ENCODE assay signal across 8 cellular contexts in genomic region chr1:67723620-67724019, GRCh38. TPM values are rescaled to one million over a fixed set of nuclear protein-coding genes. Genes with fewer than 3 reads are reported as not detected.
DNase-seq lines count a peak whose midpoint lies in the region; ATAC-seq and FAIRE-seq lines count a peak whose summit lies in the region.

No MANE protein-coding gene starts in this region.

- no peak overlapping the region for H3K27ac Mint-ChIP-seq in activated CD8-positive, alpha-beta memory T cell treated with anti-CD3 and anti-CD28 coated beads, Interleukin-2, amount 10 ng/mL, durations not matched to agents 7 days and 5 days

- H3K9me3 ChIP-seq in small intestine (ENCODE audit: control insufficient read depth, low read depth): no peaks in the 10 kb centered on the region

- peaks cover 1% of the 10 kb centered on the region for H3K36me3 Mint-ChIP-seq in activated CD8-positive, alpha-beta memory T cell treated with anti-CD3 and anti-CD28 coated beads, Interleukin-2, amount 10 ng/mL, durations not matched to agents 7 days and 5 days

- H3K27ac ChIP-seq in small intestine (ENCODE audit: low read depth in 1 of 2, low read length in 1 of 2): peak overlapping the region; percentile 24 to 78

- 11 to 32% (median 31%) methylated on average over 2 of the region's 2 CpGs for WGBS in small intestine, 3 donors

- no peak overlapping the region for H3K4me3 ChIP-seq in small intestine (ENCODE audit: low read depth in 1 of 2, low read length in 2 of 2)

- H3K4me1 ChIP-seq in small intestine (ENCODE audit: control insufficient read depth in 2 of 2, insufficient read depth in 1 of 2, low read depth in 1 of 2, low read length in 1 of 2): peaks cover 7 to 19% of the 10 kb centered on the region in 2 donors

- H3K27me3 ChIP-seq in small intestine (ENCODE audit: control insufficient read depth in 2 of 2, insufficient read depth in 2 of 2, low read length in 2 of 2): no peaks in the 10 kb centered on the region

- peaks cover 0 to 7% of the 10 kb centered on the region in 2 donors for H3K36me3 ChIP-seq in small intestine (ENCODE audit: control insufficient read depth in 2 of 2, insufficient read depth in 2 of 2, low read length in 2 of 2)

- no peak for DNase-seq in activated CD8-positive, alpha-beta memory T cell treated with anti-CD3 and anti-CD28 coated beads, Interleukin-2, amount 10 ng/mL, durations not matched to agents 7 days and 5 days
- DNase-seq in activated CD8-positive, alpha-beta memory T cell treated with anti-CD3 and anti-CD28 coated beads for 24 hours: no peak
- DNase-seq in astrocyte of the hippocampus (ENCODE audit: low read depth, low spot score) (peak; percentile 53), small intestine (peak; percentile 61), GF-D8 (lab: John Stamatoyannopoulos, UW) (no peak), hepatic stellate cell (ENCODE audit: low spot score) (no peak), NCI-H526 (lab: John Stamatoyannopoulos, UW) (no peak)

- H3K27me3 Mint-ChIP-seq in activated CD8-positive, alpha-beta memory T cell treated with anti-CD3 and anti-CD28 coated beads, Interleukin-2, amount 10 ng/mL, durations not matched to agents 7 days and 5 days: peaks cover 4% of the 10 kb centered on the region

- CTCF ChIA-PET in activated CD8-positive, alpha-beta memory T cell treated with anti-CD3 and anti-CD28 coated beads, Interleukin-2, amount 10 ng/mL, durations not matched to agents 7 days and 5 days (lab: Charles Lee): interaction anchor here (0.7 kb wide), 1 partner anchor 152 kb away, joined by 3 read pairs; no protein-coding TSS in a partner anchor

- FAIRE-seq in small intestine (lab: Jason Lieb, UNC): no peak

- peaks cover 5% of the 10 kb centered on the region for H3K4me1 Mint-ChIP-seq in activated CD8-positive, alpha-beta memory T cell treated with anti-CD3 and anti-CD28 coated beads, Interleukin-2, amount 10 ng/mL, durations not matched to agents 7 days and 5 days

- no peak overlapping the region for H3K4me3 Mint-ChIP-seq in activated CD8-positive, alpha-beta memory T cell treated with anti-CD3 and anti-CD28 coated beads, Interleukin-2, amount 10 ng/mL, durations not matched to agents 7 days and 5 days

- H3K9me3 Mint-ChIP-seq in activated CD8-positive, alpha-beta memory T cell treated with anti-CD3 and anti-CD28 coated beads, Interleukin-2, amount 10 ng/mL, durations not matched to agents 7 days and 5 days (ENCODE audit: low read depth): no peaks in the 10 kb centered on the region

- peak; percentile 39 for ATAC-seq in activated CD8-positive, alpha-beta memory T cell treated with anti-CD3 and anti-CD28 coated beads, Interleukin-2, amount 10 ng/mL, durations not matched to agents 7 days and 5 days
- ATAC-seq in HG03175 (IDR thresholded peaks at IDR 0.05; ENCODE audit: unreplicated experiment): peak; percentile 78

RNA-seq across cellular contexts. Expression of gene GADD45A, which starts 38.6 kb away (rescaled TPM):
- total RNA-seq in activated CD8-positive, alpha-beta memory T cell treated with anti-CD3 and anti-CD28 coated beads, Interleukin-2, amount 10 ng/mL, durations not matched to agents 7 days and 5 days: 10 to 100 TPM; 30.2 to 33.7 TPM
- 10 to 100 TPM; 31.2 to 76.3 (median 64.8) TPM for polyA plus RNA-seq in small intestine

Comparison
In these comparisons a context has a peak if more than half of its experiments do, and no peak if none do; other contexts are left out.
1. DNase-seq: peak in astrocyte of the hippocampus (single experiment) and small intestine (single experiment); none in activated CD8-positive, alpha-beta memory T cell treated with anti-CD3 and anti-CD28 coated beads, Interleukin-2, amount 10 ng/mL, durations not matched to agents 7 days and 5 days (single experiment), activated CD8-positive, alpha-beta memory T cell treated with anti-CD3 and anti-CD28 coated beads for 24 hours (single experiment), GF-D8 (single experiment), hepatic stellate cell (single experiment) and NCI-H526 (0 of 2).